Comparison of ENCODE assay signal across 12 cellular contexts in genomic region chr1:226884116-226884515, GRCh38. TPM values are rescaled to one million over a fixed set of nuclear protein-coding genes. Genes with fewer than 3 reads are reported as not detected.
DNase-seq lines count a peak whose midpoint lies in the region; ATAC-seq and TF ChIP-seq lines count a peak whose summit lies in the region.
"Had no signal": no experiment of that assay in that cellular context is flagged by ENCODE, and none has a peak within 500 bp of the region (broad histone marks: within the 10 kb centered on the region; RNA-seq: fewer than 3 reads in every experiment).

No MANE protein-coding gene starts in this region.

- peak overlapping the region; percentile 47 for H3K27ac Mint-ChIP-seq in CD8-positive, alpha-beta T cell
- peak overlapping the region; percentile 95 for H3K27ac Mint-ChIP-seq in T-helper 2 cell treated with Interferon-gamma antibody and Interleukin-4, amounts not matched to agents 5 μg/mL and 100 μg/mL, for 36 hours
- H3K27ac Mint-ChIP-seq in memory B cell, result no peak overlapping the region

- DNase-seq in CD8-positive, alpha-beta T cell, result no peak
- DNase-seq in IMR-90, result peak; percentile 7
- no peak for DNase-seq in T-helper 2 cell treated with Interferon-gamma antibody and Interleukin-4, amounts not matched to agents 5 μg/mL and 100 μg/mL, for 36 hours (ENCODE audit: low spot score)
- no peak for DNase-seq in memory B cell (ENCODE audit: low spot score in 2 of 2)
- DNase-seq in NK-92 treated with Interleukin-12 subunit alpha and Interleukin-12 subunit beta, amount 100 ng/mL, for 24 hours (lab: John Stamatoyannopoulos, UW), result no peak
- DNase-seq in brain microvascular endothelial cell, result no peak
- DNase-seq: activated gamma-delta T cell treated with Interleukin-2 at 50 U/mL for 16 hours, Caco-2, NCI-H146 had no signal

- dilution Hi-C loops in IMR-90 (cut with HindIII; ENCODE audit: low sequenced_read_pairs, unreplicated experiment), result no loop called here

- H4K20me1 ChIP-seq in IMR-90 (ENCODE audit: insufficient read depth, low read length), result peaks cover 3% of the 10 kb centered on the region; the same call in 1 of the 2 replicates

- H3K27me3 ChIP-seq in CD8-positive, alpha-beta T cell (ENCODE audit: insufficient read depth, low read length), result no peaks in the 10 kb centered on the region
- H3K27me3 ChIP-seq in IMR-90 (ENCODE audit: control insufficient read depth, insufficient read depth, low read length) (no peaks in the 10 kb centered on the region), brain microvascular endothelial cell (replicated peaks) (no peaks in the 10 kb centered on the region)

- no peaks in the 10 kb centered on the region for H3K36me3 ChIP-seq in CD8-positive, alpha-beta T cell (ENCODE audit: insufficient read depth, low read length)
- H3K36me3 ChIP-seq in IMR-90 (ENCODE audit: control insufficient read depth, insufficient read depth, low read length) (peaks cover 8% of the 10 kb centered on the region), brain microvascular endothelial cell (replicated peaks) (no peaks in the 10 kb centered on the region)

- H4K91ac ChIP-seq in IMR-90 (ENCODE audit: insufficient read depth, low read depth, low read length), result peak overlapping the region; percentile 14; the same call in 1 of the 2 replicates

- intact Hi-C loops in CD8-positive, alpha-beta T cell (cut with DNase I, micrococcal nuclease), result loop anchor here in 1 of 2 experiments (5.0 kb wide), 1 partner anchor 53 kb away; no protein-coding TSS in a partner anchor
- intact Hi-C loops in IMR-90 (cut with micrococcal nuclease), result no loop called here

- H3K4me2 ChIP-seq in IMR-90 (ENCODE audit: low read depth, low read length), result no peak overlapping the region

- peaks cover 43% of the 10 kb centered on the region for H3K4me1 Mint-ChIP-seq in CD8-positive, alpha-beta T cell (ENCODE audit: low read depth)
- peaks cover 52% of the 10 kb centered on the region for H3K4me1 Mint-ChIP-seq in T-helper 2 cell treated with Interferon-gamma antibody and Interleukin-4, amounts not matched to agents 5 μg/mL and 100 μg/mL, for 36 hours (ENCODE audit: low read depth)
- H3K4me1 Mint-ChIP-seq in memory B cell, result peaks cover 45% of the 10 kb centered on the region

- peak overlapping the region; percentile 35; the same call in 1 of the 2 replicates for H3K4ac ChIP-seq in IMR-90 (ENCODE audit: low read depth, low read length)

- H2BK5ac ChIP-seq in IMR-90 (ENCODE audit: low read depth, low read length, poor library complexity, severe bottlenecking), result no peak overlapping the region

- no peak overlapping the region for H3K18ac ChIP-seq in IMR-90 (ENCODE audit: low read depth, low read length)

- TF ChIP-seq RAD21 in IMR-90 (IDR thresholded peaks at IDR 0.05; ENCODE audit: low read length), result no peak

- 0 out of 2 replicates have a peak overlapping the region, but pooled peaks have one; percentile 8 for H2BK120ac ChIP-seq in IMR-90 (ENCODE audit: low read depth, low read length)

- H2AK5ac ChIP-seq in IMR-90 (ENCODE audit: low read depth, low read length), result peak overlapping the region; percentile 19; the same call in 1 of the 2 replicates

- WGBS in IMR-90 (ENCODE audit: extremely low coverage in 2 of 2, insufficient read length in 1 of 2), 2 experiments, result no CpG with 5 or more reads among the region's 5 CpGs

- H3K9ac ChIP-seq in IMR-90 (ENCODE audit: low read depth, low read length), result no peak overlapping the region

- H2AK9ac ChIP-seq in IMR-90 (replicated peaks; ENCODE audit: low read depth, low read length, poor library complexity), result no peak overlapping the region

- TF ChIP-seq POLR2A in IMR-90 (IDR thresholded peaks at IDR 0.05; ENCODE audit: low read depth, low read length), result no peak

- H3K56ac ChIP-seq in IMR-90 (ENCODE audit: extremely low read depth, insufficient read depth, low read length), result no peak overlapping the region

- peaks cover 4% of the 10 kb centered on the region for H3K36me3 Mint-ChIP-seq in CD8-positive, alpha-beta T cell
- peaks cover 11% of the 10 kb centered on the region for H3K36me3 Mint-ChIP-seq in T-helper 2 cell treated with Interferon-gamma antibody and Interleukin-4, amounts not matched to agents 5 μg/mL and 100 μg/mL, for 36 hours (ENCODE audit: low read depth)
- peaks cover 25% of the 10 kb centered on the region for H3K36me3 Mint-ChIP-seq in memory B cell

- CTCF ChIA-PET in CD8-positive, alpha-beta T cell (lab: Charles Lee), result interaction anchor here (0.9 kb wide), 1 partner anchor 216 kb away, joined by 7 read pairs; no protein-coding TSS in a partner anchor
- CTCF ChIA-PET in IMR-90 (lab: Yijun Ruan, JAX), result interaction anchor here (0.6 kb wide), 1 partner anchor 23 kb away, joined by 9 read pairs; no protein-coding TSS in a partner anchor

- no TSS peak for BruUV-seq in IMR-90 (replicated peaks; lab: Mats Ljungman, UMichigan)

- POLR2A ChIA-PET in CD8-positive, alpha-beta T cell (lab: Charles Lee), result interaction anchor here (0.5 to 3.6 kb wide), 4 partner anchors 10 to 243 kb away, joined by 3 to 39 read pairs (median 4); partner anchors contain the start of gene COQ8A
- POLR2A ChIA-PET in IMR-90 (lab: Charles Lee; ENCODE audit: unreplicated experiment), result interaction anchor here (0.5 to 0.7 kb wide), 2 partner anchors 133 to 800 kb away, joined by 3 to 9 read pairs; no protein-coding TSS in a partner anchor

- no peak overlapping the region for H4K8ac ChIP-seq in IMR-90 (ENCODE audit: low read depth in 2 of 2, low read length in 2 of 2)

- no peak overlapping the region for H3K23ac ChIP-seq in IMR-90 (ENCODE audit: low read depth, low read length)

- no peaks in the 10 kb centered on the region for H3K9me3 ChIP-seq in CD8-positive, alpha-beta T cell (ENCODE audit: low read length)
- no peaks in the 10 kb centered on the region for H3K9me3 ChIP-seq in IMR-90 (ENCODE audit: control insufficient read depth, insufficient read depth, low read length)
- H3K9me3 ChIP-seq: Caco-2 had no signal

- H3K79me1 ChIP-seq in IMR-90 (ENCODE audit: low read depth in 1 of 2, low read length in 2 of 2), result peaks cover 0 to 9% of the 10 kb centered on the region in 2 experiments; a peak in 1 of 4 replicates

- no peaks in the 10 kb centered on the region for H3K9me3 Mint-ChIP-seq in CD8-positive, alpha-beta T cell
- no peaks in the 10 kb centered on the region for H3K9me3 Mint-ChIP-seq in T-helper 2 cell treated with Interferon-gamma antibody and Interleukin-4, amounts not matched to agents 5 μg/mL and 100 μg/mL, for 36 hours
- H3K9me3 Mint-ChIP-seq in memory B cell, result no peaks in the 10 kb centered on the region

- peaks cover 43% of the 10 kb centered on the region for H3K4me1 ChIP-seq in CD8-positive, alpha-beta T cell (ENCODE audit: insufficient read depth, low read length)
- H3K4me1 ChIP-seq in IMR-90 (ENCODE audit: control insufficient read depth, insufficient read depth, low read length), result peaks cover 10% of the 10 kb centered on the region
- H3K4me1 ChIP-seq: Caco-2 had no signal

- H4K5ac ChIP-seq in IMR-90 (ENCODE audit: low read depth, low read length), result no peak overlapping the region

- H3K27ac ChIP-seq in CD8-positive, alpha-beta T cell (ENCODE audit: low read depth, low read length), result no peak overlapping the region
- H3K27ac ChIP-seq in IMR-90 (ENCODE audit: insufficient read depth, low read length) (no peak overlapping the region), brain microvascular endothelial cell (no peak overlapping the region)
- H3K27ac ChIP-seq: SK-N-MC had no signal

- H2AFZ ChIP-seq in IMR-90 (replicated peaks; ENCODE audit: low read length, poor library complexity), result peak overlapping the region; percentile 51

- no peaks in the 10 kb centered on the region for H3K27me3 Mint-ChIP-seq in CD8-positive, alpha-beta T cell (ENCODE audit: low read depth)
- H3K27me3 Mint-ChIP-seq in T-helper 2 cell treated with Interferon-gamma antibody and Interleukin-4, amounts not matched to agents 5 μg/mL and 100 μg/mL, for 36 hours (ENCODE audit: low read depth), result no peaks in the 10 kb centered on the region
- no peaks in the 10 kb centered on the region for H3K27me3 Mint-ChIP-seq in memory B cell

- H2BK20ac ChIP-seq in IMR-90 (ENCODE audit: low read depth, low read length), result no peak overlapping the region

- in situ Hi-C loops in IMR-90 (cut with MboI; ENCODE audit: low sequenced_read_pairs) (no loop called here), brain microvascular endothelial cell (cut with HindIII; ENCODE audit: low pct_ligation_motif_present, low sequenced_read_pairs) (no loop called here)

- no peak for TF ChIP-seq CTCF in CD8-positive, alpha-beta T cell (IDR thresholded peaks at IDR 0.05)
- TF ChIP-seq CTCF in IMR-90 (conservative IDR thresholded peaks at IDR 0.05; ENCODE audit: low read depth, low read length) (no peak), brain microvascular endothelial cell (IDR thresholded peaks at IDR 0.05; ENCODE audit: low read depth, low read length, missing control alignments) (no peak)

- peaks cover 29% of the 10 kb centered on the region for H3K9me1 ChIP-seq in IMR-90 (ENCODE audit: insufficient read depth, low read length)

- H2BK15ac ChIP-seq in IMR-90 (ENCODE audit: low read depth, low read length), result no peak overlapping the region

- 0 out of 2 replicates have a peak overlapping the region, but pooled peaks have one; percentile 15 for H3K14ac ChIP-seq in IMR-90 (replicated peaks; ENCODE audit: low read depth, low read length)

- no peak for ATAC-seq in CD8-positive, alpha-beta T cell
- ATAC-seq in IMR-90 (ENCODE audit: low read depth) (no peak), memory B cell (ENCODE audit: low read depth) (no peak), SK-N-SH treated with all-trans-retinoic acid at 6 μM for 48 hours (no peak)
- ATAC-seq: activated CD4-positive, CD25-positive, alpha-beta regulatory T cell treated with anti-CD3 and anti-CD28 coated beads, Interleukin-2, amount 50 U/mL, for 24 hours had no signal

- H3K4me3 Mint-ChIP-seq in CD8-positive, alpha-beta T cell, result peak overlapping the region; percentile 33
- peak overlapping the region; percentile 59 for H3K4me3 Mint-ChIP-seq in T-helper 2 cell treated with Interferon-gamma antibody and Interleukin-4, amounts not matched to agents 5 μg/mL and 100 μg/mL, for 36 hours
- H3K4me3 Mint-ChIP-seq in memory B cell, result peak overlapping the region; percentile 27

- no peak overlapping the region for H3K4me3 ChIP-seq in CD8-positive, alpha-beta T cell (ENCODE audit: low read depth, low read length)
- H3K4me3 ChIP-seq in IMR-90 (ENCODE audit: insufficient read depth, low read depth, low read length), result no peak overlapping the region
- no peak overlapping the region for H3K4me3 ChIP-seq in brain microvascular endothelial cell (ENCODE audit: low read depth, low read length)
- H3K4me3 ChIP-seq: SK-N-MC had no signal

RNA-seq across cellular contexts. Expression of gene PSEN2, which starts 13.7 kb away (rescaled TPM):
- total RNA-seq in CD8-positive, alpha-beta T cell, result 1 to 10 TPM in 1 of 2 experiments, under 1 TPM in 1; 1.00 to 1.7 TPM
- 20.0 and 24.4 TPM in 2 replicates for total RNA-seq in IMR-90 (2012; rRNA removed)
- polyA plus RNA-seq in IMR-90 (2012; rRNA removed), result 14.4 and 15.0 TPM in 2 replicates
- polyA plus RNA-seq in IMR-90 (2012; cell fraction: cytosol; rRNA removed), result 10.8 and 14.7 TPM in 2 replicates
- polyA plus RNA-seq in IMR-90 (2012; cell fraction: nucleus; rRNA removed; ENCODE audit: low replicate concordance), result 25.2 and 30.9 TPM in 2 replicates

RNA-seq across cellular contexts. Expression of gene COQ8A, which starts 56.0 kb away (rescaled TPM):
- 10 to 100 TPM; 82.6 to 90.0 TPM for total RNA-seq in CD8-positive, alpha-beta T cell
- 3.3 and 3.8 TPM in 2 replicates for total RNA-seq in IMR-90 (2012; rRNA removed)
- 5.8 and 6.1 TPM in 2 replicates for polyA plus RNA-seq in IMR-90 (2012; rRNA removed)
- 4.5 and 6.1 TPM in 2 replicates for polyA plus RNA-seq in IMR-90 (2012; cell fraction: cytosol; rRNA removed)
- polyA plus RNA-seq in IMR-90 (2012; cell fraction: nucleus; rRNA removed; ENCODE audit: low replicate concordance), result 13.1 and 19.4 TPM in 2 replicates

Comparison
In these comparisons a context has a peak if more than half of its experiments do, and no peak if none do; other contexts are left out.
1. RNA of gene COQ8A, which starts 56.0 kb away (total RNA-seq): 82.6 to 90.0 TPM in CD8-positive, alpha-beta T cell; 3.3 to 3.8 TPM in IMR-90; every median in the first group is over 10 times any median in the second.
2. Peak in every context shown above with its lines, with median percentiles within 50 percentile points of each other: H3K4me3 Mint-ChIP-seq.